Comparison of ENCODE assay signal across 35 cellular contexts in the genomic region with DNA sequence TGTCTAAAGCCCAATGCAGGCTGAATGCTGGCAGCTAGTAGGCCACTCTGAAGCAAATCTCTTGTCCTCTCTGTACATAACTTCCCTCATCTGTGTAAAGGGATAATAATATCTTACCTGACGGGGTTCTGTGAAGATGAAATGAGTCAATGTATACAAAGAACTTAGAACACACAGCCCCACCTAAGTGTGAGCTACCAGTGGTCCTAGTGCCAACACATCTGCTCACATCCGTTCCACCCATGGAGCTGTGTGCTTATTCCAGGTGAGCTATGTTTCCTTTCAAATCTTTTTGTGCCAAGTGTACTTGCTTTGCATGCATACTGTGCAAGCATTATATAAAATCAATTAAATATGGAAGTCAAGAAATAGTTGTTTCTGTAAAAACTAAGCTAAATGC.
"Had no signal": no experiment of that assay in that cellular context is flagged by ENCODE, and none has a peak within 500 bp of the region (broad histone marks: within the 10 kb centered on the region; RNA-seq: fewer than 3 reads in every experiment).

No MANE protein-coding gene starts in this region.

- H2AFZ ChIP-seq: hepatocyte had no signal

- DNase-seq: activated B cell treated with CpG ODN at 0.5 μM for 24 hours; activated CD4-positive, alpha-beta T cell treated with anti-CD3 and anti-CD28 coated beads for 48 hours; activated CD4-positive, alpha-beta T cell treated with anti-CD3 and anti-CD28 coated beads, Interleukin-2, amount 50 U/mL, for 1 hour; activated CD4-positive, alpha-beta T cell treated with anti-CD3 and anti-CD28 coated beads, Interleukin-2, amount 50 U/mL, for 48 hours; activated CD8-positive, alpha-beta memory T cell treated with anti-CD3 and anti-CD28 coated beads, Interleukin-2, amount 50 U/mL, for 48 hours; activated CD8-positive, alpha-beta T cell treated with anti-CD3 and anti-CD28 coated beads for 36 hours; activated effector memory CD4-positive, alpha-beta T cell treated with Interleukin-2 at 50 U/mL for 16 hours; activated gamma-delta T cell treated with Interleukin-2 at 50 U/mL for 16 hours; activated naive CD4-positive, alpha-beta T cell treated with anti-CD3 and anti-CD28 coated beads, Interleukin-2, amount 50 U/mL, for 16 hours; activated naive CD4-positive, alpha-beta T cell treated with Interleukin-2 at 50 U/mL for 16 hours; activated naive CD8-positive, alpha-beta T cell treated with anti-CD3 and anti-CD28 coated beads, Interleukin-2, amount 50 U/mL, for 24 hours; activated T-cell treated with anti-CD3 and anti-CD28 coated beads for 4 hours; activated T-cell treated with anti-CD3 and anti-CD28 coated beads, Interleukin-2, amount 50 U/mL, for 24 hours; adrenal gland; amygdala; aorta; body of pancreas; central memory CD4-positive, alpha-beta T cell; cerebellar nuclear complex; colonic mucosa; effector CD8-positive, alpha-beta T cell; erythroblast; foreskin melanocyte; heart right ventricle; T-helper 1 cell; T-helper 17 cell; T1000; WERI-Rb-1 had no signal

- H3K27ac ChIP-seq: adrenal gland, body of pancreas, cardiac muscle cell, colonic mucosa, gastroesophageal sphincter, heart right ventricle, hepatocyte, WERI-Rb-1 had no signal

- FAIRE-seq: endometrium, endothelial cell of umbilical vein had no signal

- H3K9me3 ChIP-seq: adrenal gland, body of pancreas, colonic mucosa, gastroesophageal sphincter, heart right ventricle had no signal

- H3K4me3 ChIP-seq: adrenal gland, body of pancreas, cardiac muscle cell, colonic mucosa, gastroesophageal sphincter, heart right ventricle, hepatocyte had no signal

- H3K4me2 ChIP-seq: hepatocyte had no signal

- H3K36me3 ChIP-seq: adrenal gland, cardiac muscle cell, colonic mucosa, gastroesophageal sphincter, heart right ventricle, WERI-Rb-1 had no signal

- H3K27me3 ChIP-seq: adrenal gland, body of pancreas, cardiac muscle cell, colonic mucosa, gastroesophageal sphincter, heart right ventricle, hepatocyte had no signal

- ATAC-seq: activated CD4-positive, CD25-positive, alpha-beta regulatory T cell treated with anti-CD3 and anti-CD28 coated beads, Interleukin-2, amount 50 U/mL, for 24 hours; activated CD8-positive, alpha-beta T cell treated with anti-CD3 and anti-CD28 coated beads for 36 hours; activated naive CD8-positive, alpha-beta T cell treated with anti-CD3 and anti-CD28 coated beads, Interleukin-2, amount 50 U/mL, for 24 hours; activated T-helper 17 cell treated with anti-CD3 and anti-CD28 coated beads, Interleukin-2, amount 50 U/mL, for 72 hours; body of pancreas; gastroesophageal sphincter; heart right ventricle; T-helper 17 cell had no signal

- H3K4me1 ChIP-seq: adrenal gland, body of pancreas, colonic mucosa had no signal
